In the genomic region with DNA sequence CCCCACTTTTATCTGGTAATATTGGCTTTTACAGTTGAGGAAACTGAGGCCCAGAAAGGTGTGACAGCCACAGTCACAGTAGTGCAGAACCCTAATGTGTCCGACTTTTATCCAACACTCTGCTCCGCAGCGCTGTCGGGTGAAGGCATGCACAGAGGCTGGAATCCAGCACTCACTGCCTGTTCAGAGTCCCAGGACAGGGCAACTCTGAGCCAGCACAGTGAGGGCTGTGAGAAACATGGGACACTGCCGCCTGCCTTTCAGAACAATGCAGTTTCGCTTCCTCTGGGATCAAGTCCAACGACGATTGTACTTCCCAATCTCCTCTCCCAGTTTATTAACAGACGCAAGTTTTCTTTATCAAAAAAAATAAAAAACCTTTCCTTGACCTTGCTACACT, we compare ENCODE assay signal across 27 cellular contexts. TPM values are rescaled to one million over a fixed set of nuclear protein-coding genes. Genes with fewer than 3 reads are reported as not detected.
DNase-seq lines count a peak whose midpoint lies in the region; ATAC-seq, FAIRE-seq and TF ChIP-seq lines count a peak whose summit lies in the region.
"Had no signal": no experiment of that assay in that cellular context is flagged by ENCODE, and none has a peak within 500 bp of the region (broad histone marks: within the 10 kb centered on the region; RNA-seq: fewer than 3 reads in every experiment).

No MANE protein-coding gene starts in this region.

- H3K4me3 Mint-ChIP-seq in CD4-positive, alpha-beta memory T cell = no peak overlapping the region
- H3K4me3 Mint-ChIP-seq: activated CD8-positive, alpha-beta T cell treated with anti-CD3 and anti-CD28 coated beads, Interleukin-2, amount 10 ng/mL, durations not matched to agents 7 days and 5 days; activated naive CD8-positive, alpha-beta T cell treated with anti-CD3 and anti-CD28 coated beads, Interleukin-2, amount 50 U/mL, for 24 hours; immature natural killer cell had no signal

- intact Hi-C loops in HepG2 (cut with micrococcal nuclease; ENCODE audit: unreplicated experiment) = no loop called here
- intact Hi-C loops in sciatic nerve (cut with DNase I) = no loop called here
- intact Hi-C loops in CD4-positive, alpha-beta memory T cell (cut with micrococcal nuclease) = no loop called here

- in situ Hi-C loops in HepG2 (cut with HindIII; ENCODE audit: extremely low pct_ligation_motif_present, low pct_unique_long_range_greater_than_20kb) = no loop called here

- peak; percentile 75 for DNase-seq in MV-4-11 (lab: John Stamatoyannopoulos, UW)
- DNase-seq in fibroblast of the aortic adventitia (ENCODE audit: low read depth) = peak; percentile 32
- no peak for DNase-seq in HepG2 (ENCODE audit: low spot score)
- peak; percentile 58 for DNase-seq in sciatic nerve (ENCODE audit: low spot score)
- DNase-seq in CD4-positive, alpha-beta memory T cell = no peak
- DNase-seq in activated naive CD4-positive, alpha-beta T cell treated with anti-CD3 and anti-CD28 coated beads, Interleukin-2, amount 50 U/mL, for 16 hours = no peak
- DNase-seq: activated CD8-positive, alpha-beta T cell treated with anti-CD3 and anti-CD28 coated beads, Interleukin-2, amount 10 ng/mL, durations not matched to agents 7 days and 5 days; activated effector memory CD4-positive, alpha-beta T cell treated with anti-CD3 and anti-CD28 coated beads, Interleukin-2, amount 50 U/mL, for 16 hours; activated naive CD8-positive, alpha-beta T cell treated with anti-CD3 and anti-CD28 coated beads, Interleukin-2, amount 50 U/mL, for 24 hours; DND-41; effector CD8-positive, alpha-beta T cell; erythroblast; foreskin melanocyte; hippocampal formation; immature natural killer cell; MM.1S; NCI-H1436; NCI-H446 treated with DMSO at 0.1 percent for 48 hours; PC-3; T-helper 1 cell had no signal

- H3K4me3 ChIP-seq in fibroblast of the aortic adventitia (ENCODE audit: low read depth, low read length) (no peak overlapping the region), HepG2 (replicated peaks in 1 of 3; ENCODE audit: insufficient read depth in 1 of 3, low read depth in 2 of 3, low read length in 3 of 3) (no peak overlapping the region)
- H3K4me3 ChIP-seq in CD4-positive, alpha-beta memory T cell (ENCODE audit: low read length in 2 of 2) = no peak overlapping the region
- H3K4me3 ChIP-seq: K562, SJSA1 had no signal

- WGBS in HepG2 (ENCODE audit: low lambda C conversion rate) = 62% methylated on average over 5 of the region's 9 CpGs

- POLR2A ChIA-PET in HepG2 (lab: Yijun Ruan, JAX) = no interaction called here
- POLR2A ChIA-PET in CD4-positive, alpha-beta memory T cell (lab: Charles Lee; ENCODE audit: partially characterized antibody) = no interaction called here

- H3K9me3 ChIP-seq in HepG2 (ENCODE audit: low read length) = no peaks in the 10 kb centered on the region
- no peaks in the 10 kb centered on the region for H3K9me3 ChIP-seq in CD4-positive, alpha-beta memory T cell (ENCODE audit: control insufficient read depth in 1 of 2, low read length in 2 of 2)
- H3K9me3 ChIP-seq: SJSA1 had no signal

- H3K36me3 Mint-ChIP-seq in CD4-positive, alpha-beta memory T cell = no peaks in the 10 kb centered on the region
- H3K36me3 Mint-ChIP-seq: immature natural killer cell had no signal

- TF ChIP-seq CTCF in fibroblast of the aortic adventitia (IDR thresholded peaks at IDR 0.05; ENCODE audit: insufficient read depth, low read length) = no peak
- no peak for TF ChIP-seq CTCF in HepG2 (CRISPR knock-in tag; IDR thresholded peaks at IDR 0.05)

- H3K4me2 ChIP-seq in HepG2 (ENCODE audit: low read depth, low read length) = no peak overlapping the region

- TF ChIP-seq EP300 in HepG2 (IDR thresholded peaks at IDR 0.05; ENCODE audit: low read depth in 2 of 2, low read length in 2 of 2) (no peak), HepG2 (CRISPR knock-in tag; IDR thresholded peaks at IDR 0.05; ENCODE audit: borderline replicate concordance) (no peak)

- no peaks in the 10 kb centered on the region for H3K4me1 ChIP-seq in HepG2 (ENCODE audit: insufficient read depth, low read length)
- H3K4me1 ChIP-seq in CD4-positive, alpha-beta memory T cell (ENCODE audit: insufficient read depth, low read length) = no peaks in the 10 kb centered on the region
- H3K4me1 ChIP-seq: SJSA1 had no signal

- no peaks in the 10 kb centered on the region for H3K79me2 ChIP-seq in HepG2 (ENCODE audit: insufficient read depth, low read length)

- BruUV-seq in HepG2 (replicated peaks; lab: Mats Ljungman, UMichigan) = no TSS peak

- no peak overlapping the region for H2AFZ ChIP-seq in HepG2 (ENCODE audit: low read length)

- no peaks in the 10 kb centered on the region for H3K27me3 ChIP-seq in HepG2 (ENCODE audit: control insufficient read depth in 1 of 2, insufficient read depth in 2 of 2, low read length in 2 of 2)
- H3K27me3 ChIP-seq in CD4-positive, alpha-beta memory T cell (ENCODE audit: insufficient read depth, low read length) = no peaks in the 10 kb centered on the region
- H3K27me3 ChIP-seq: SJSA1 had no signal

- CTCF ChIA-PET in HepG2 (lab: Yijun Ruan, JAX; ENCODE audit: low intra/inter-chr PET ratio, low total read pairs) = no interaction called here
- CTCF ChIA-PET in CD4-positive, alpha-beta memory T cell (lab: Charles Lee; ENCODE audit: partially characterized antibody) = no interaction called here

- H3K27ac ChIP-seq in HepG2 (ENCODE audit: extremely low read length, insufficient read depth, low read length) = no peak overlapping the region
- H3K27ac ChIP-seq in CD4-positive, alpha-beta memory T cell (ENCODE audit: low read depth, low read length) = no peak overlapping the region
- H3K27ac ChIP-seq: SJSA1 had no signal

- H3K9ac ChIP-seq in HepG2 (ENCODE audit: insufficient read depth, low read depth, low read length) = no peak overlapping the region

- ATAC-seq in HepG2 (peak; percentile 84), sciatic nerve (peak; percentile 66), HG02981 (IDR thresholded peaks at IDR 0.05; ENCODE audit: unreplicated experiment) (no peak), GM18517 (IDR thresholded peaks at IDR 0.05; ENCODE audit: unreplicated experiment) (no peak)
- ATAC-seq: activated CD8-positive, alpha-beta T cell treated with anti-CD3 and anti-CD28 coated beads, Interleukin-2, amount 10 ng/mL, durations not matched to agents 7 days and 5 days; activated naive CD8-positive, alpha-beta T cell treated with anti-CD3 and anti-CD28 coated beads, Interleukin-2, amount 50 U/mL, for 24 hours; HCT116; K562; PC-3 had no signal

- TF ChIP-seq RAD21 in HepG2 (CRISPR knock-in tag; IDR thresholded peaks at IDR 0.05) = no peak

- no peaks in the 10 kb centered on the region for H3K9me3 Mint-ChIP-seq in CD4-positive, alpha-beta memory T cell
- H3K9me3 Mint-ChIP-seq: activated naive CD8-positive, alpha-beta T cell treated with anti-CD3 and anti-CD28 coated beads, Interleukin-2, amount 50 U/mL, for 24 hours; immature natural killer cell had no signal

- no peaks in the 10 kb centered on the region for H3K4me1 Mint-ChIP-seq in CD4-positive, alpha-beta memory T cell
- H3K4me1 Mint-ChIP-seq: activated naive CD8-positive, alpha-beta T cell treated with anti-CD3 and anti-CD28 coated beads, Interleukin-2, amount 50 U/mL, for 24 hours; immature natural killer cell had no signal

- no peak overlapping the region for H3K27ac Mint-ChIP-seq in CD4-positive, alpha-beta memory T cell
- H3K27ac Mint-ChIP-seq: activated CD8-positive, alpha-beta T cell treated with anti-CD3 and anti-CD28 coated beads, Interleukin-2, amount 10 ng/mL, durations not matched to agents 7 days and 5 days; activated naive CD8-positive, alpha-beta T cell treated with anti-CD3 and anti-CD28 coated beads, Interleukin-2, amount 50 U/mL, for 24 hours; immature natural killer cell; progenitor cell of endocrine pancreas had no signal

- no peak for FAIRE-seq in HepG2 (lab: Jason Lieb, UNC)
- FAIRE-seq: K562, urothelium cell line had no signal

- H3K36me3 ChIP-seq in HepG2 (replicated peaks in 1 of 2; ENCODE audit: control insufficient read depth in 1 of 2, insufficient read depth in 2 of 2, low read length in 2 of 2) = no peaks in the 10 kb centered on the region
- no peaks in the 10 kb centered on the region for H3K36me3 ChIP-seq in CD4-positive, alpha-beta memory T cell (ENCODE audit: insufficient read depth, low read length)
- H3K36me3 ChIP-seq: SJSA1 had no signal

- H3K27me3 Mint-ChIP-seq in CD4-positive, alpha-beta memory T cell = peaks cover 11 to 14% of the 10 kb centered on the region in 2 donors

- no peak for TF ChIP-seq POLR2A in HepG2 (IDR thresholded peaks at IDR 0.05; ENCODE audit: insufficient read depth in 1 of 2, low read depth in 2 of 2, low read length in 2 of 2)

- H4K20me1 ChIP-seq in HepG2 (ENCODE audit: insufficient read depth, low read length) = no peaks in the 10 kb centered on the region

RNA-seq across cellular contexts. Expression of gene PDGFRA, which starts 41.9 kb away (rescaled TPM):
- total RNA-seq in fibroblast of the aortic adventitia (ENCODE audit: low replicate concordance) (707 and 865 TPM in 2 replicates), HepG2 (2016; rRNA removed; fragmentation: Illumina TruSeq; extraction: Trizol) (0.04 TPM in 1 of 2 replicates, not detected in the other), sciatic nerve (131 TPM)
- not detected in 2 replicates for total RNA-seq in HepG2 (2016; cell fraction: cytosol; rRNA removed; fragmentation: Illumina TruSeq; extraction: Trizol; ENCODE audit: low read depth)
- total RNA-seq in HepG2 (2016; cell fraction: insoluble cytoplasmic fraction; rRNA removed; fragmentation: Illumina TruSeq; extraction: Trizol) = 0.02 TPM in 1 of 2 replicates, not detected in the other
- not detected in 2 replicates for total RNA-seq in HepG2 (2016; cell fraction: membrane; rRNA removed; fragmentation: Illumina TruSeq; extraction: Trizol)
- not detected in 2 replicates for total RNA-seq in HepG2 (2016; cell fraction: nucleus; rRNA removed; fragmentation: Illumina TruSeq; extraction: Trizol)
- 0.03 TPM in 1 of 2 replicates, not detected in the other for polyA plus RNA-seq in HepG2 (2011; rRNA removed)
- 0.01 TPM in 1 of 2 replicates, not detected in the other for polyA plus RNA-seq in HepG2 (2011; cell fraction: cytosol; rRNA removed)
- 0.03 TPM in 1 of 2 replicates, not detected in the other for polyA plus RNA-seq in HepG2 (2011; cell fraction: nucleus; rRNA removed)
- not detected in 2 replicates for polyA plus RNA-seq in HepG2 (2012)
- not detected in 2 replicates for polyA plus RNA-seq in HepG2 (2016; cell fraction: cytosol; fragmentation: Illumina TruSeq; extraction: Trizol; ENCODE audit: low read depth)
- not detected in 2 replicates for polyA plus RNA-seq in HepG2 (2016; cell fraction: insoluble cytoplasmic fraction; fragmentation: Illumina TruSeq; extraction: Trizol; ENCODE audit: low read depth)
- polyA plus RNA-seq in HepG2 (2016; cell fraction: membrane; fragmentation: Illumina TruSeq; extraction: Trizol; ENCODE audit: low read depth) = not detected in 2 replicates
- not detected in 2 replicates for polyA plus RNA-seq in HepG2 (2016; cell fraction: nucleus; fragmentation: Illumina TruSeq; extraction: Trizol; ENCODE audit: insufficient read depth, low read depth)
- 0.26 TPM in 1 of 2 replicates, not detected in the other for polyA minus RNA-seq in HepG2 (2011; rRNA and poly(A)+ RNA removed; ENCODE audit: low replicate concordance)
- polyA minus RNA-seq in HepG2 (2011; cell fraction: cytosol; rRNA and poly(A)+ RNA removed) = not detected in 2 replicates
- not detected in 2 replicates for polyA minus RNA-seq in HepG2 (2011; cell fraction: nucleus; rRNA and poly(A)+ RNA removed)
- not detected for total RNA-seq in CD4-positive, alpha-beta memory T cell
- not detected for polyA plus RNA-seq in CD4-positive, alpha-beta memory T cell
- total RNA-seq: activated CD8-positive, alpha-beta T cell treated with anti-CD3 and anti-CD28 coated beads, Interleukin-2, amount 10 ng/mL, durations not matched to agents 7 days and 5 days had no signal
- polyA plus RNA-seq: immature natural killer cell, K562 had no signal

Comparison
In these comparisons a context has a peak if more than half of its experiments do, and no peak if none do; other contexts are left out.
1. DNase-seq: peak in MV-4-11 (single experiment), fibroblast of the aortic adventitia (single experiment) and sciatic nerve (single experiment); none in HepG2 (single experiment), CD4-positive, alpha-beta memory T cell (0 of 5) and activated naive CD4-positive, alpha-beta T cell treated with anti-CD3 and anti-CD28 coated beads, Interleukin-2, amount 50 U/mL, for 16 hours (single experiment).
2. ATAC-seq: peak in HepG2 (single experiment) and sciatic nerve (single experiment); none in HG02981 (single experiment) and GM18517 (single experiment).
3. RNA of gene PDGFRA, which starts 41.9 kb away (total RNA-seq): 707 to 865 TPM in fibroblast of the aortic adventitia and 131 TPM in sciatic nerve (single experiment); 0.02 to 0.04 TPM in HepG2 and not detected in CD4-positive, alpha-beta memory T cell; every median in the first group is over 100 times any median in the second.